In the genomic region with DNA sequence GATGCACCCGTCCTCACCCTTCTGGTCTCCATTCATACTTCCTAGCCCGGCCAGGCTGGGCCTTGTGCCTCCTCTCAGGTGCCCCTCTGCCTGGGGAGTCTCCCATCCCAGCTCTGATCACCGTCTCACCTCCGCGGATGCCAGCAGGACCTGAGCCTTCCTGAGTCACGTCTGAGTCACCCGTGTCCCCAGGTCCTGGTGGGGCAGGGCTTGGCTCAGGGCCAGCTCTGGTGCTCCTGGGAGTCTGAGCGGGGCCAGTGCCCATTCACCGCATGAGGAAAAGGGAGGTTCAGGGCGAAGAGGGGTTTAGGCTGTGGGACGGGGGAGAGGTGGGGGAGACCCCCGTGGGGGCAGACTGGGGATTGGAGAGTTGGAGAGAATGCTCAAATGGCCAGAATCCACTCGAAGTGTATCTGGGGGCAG, we compare ENCODE assay signal across 1 cellular context.
TF ChIP-seq lines count a peak whose summit lies in the region.

No MANE protein-coding gene starts in this region.

TF ChIP-seq in HEK293, 187 proteins besides CTCF, POLR2A, EP300 and RAD21 (continued from another document):
- TF ChIP-seq, protein P1, sequence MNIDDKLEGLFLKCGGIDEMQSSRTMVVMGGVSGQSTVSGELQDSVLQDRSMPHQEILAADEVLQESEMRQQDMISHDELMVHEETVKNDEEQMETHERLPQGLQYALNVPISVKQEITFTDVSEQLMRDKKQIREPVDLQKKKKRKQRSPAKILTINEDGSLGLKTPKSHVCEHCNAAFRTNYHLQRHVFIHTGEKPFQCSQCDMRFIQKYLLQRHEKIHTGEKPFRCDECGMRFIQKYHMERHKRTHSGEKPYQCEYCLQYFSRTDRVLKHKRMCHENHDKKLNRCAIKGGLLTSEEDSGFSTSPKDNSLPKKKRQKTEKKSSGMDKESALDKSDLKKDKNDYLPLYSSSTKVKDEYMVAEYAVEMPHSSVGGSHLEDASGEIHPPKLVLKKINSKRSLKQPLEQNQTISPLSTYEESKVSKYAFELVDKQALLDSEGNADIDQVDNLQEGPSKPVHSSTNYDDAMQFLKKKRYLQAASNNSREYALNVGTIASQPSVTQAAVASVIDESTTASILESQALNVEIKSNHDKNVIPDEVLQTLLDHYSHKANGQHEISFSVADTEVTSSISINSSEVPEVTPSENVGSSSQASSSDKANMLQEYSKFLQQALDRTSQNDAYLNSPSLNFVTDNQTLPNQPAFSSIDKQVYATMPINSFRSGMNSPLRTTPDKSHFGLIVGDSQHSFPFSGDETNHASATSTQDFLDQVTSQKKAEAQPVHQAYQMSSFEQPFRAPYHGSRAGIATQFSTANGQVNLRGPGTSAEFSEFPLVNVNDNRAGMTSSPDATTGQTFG (tag by site-specific recombination; IDR thresholded peaks at IDR 0.05; ENCODE audit: borderline replicate concordance): peak; percentile 23; the same call in 1 of the 2 replicates
- TF ChIP-seq ZNF292 (tag by site-specific recombination; IDR thresholded peaks at IDR 0.05; ENCODE audit: borderline replicate concordance, low read depth) (no peak), IKZF3 (tag by site-specific recombination; IDR thresholded peaks at IDR 0.05) (0 out of 2 replicates have a peak, but pooled peaks have one; percentile 7), ZSCAN30 (tag by site-specific recombination; IDR thresholded peaks at IDR 0.05) (no peak), ZNF184 (tag by site-specific recombination; IDR thresholded peaks at IDR 0.05) (peak; percentile 74; the same call in 1 of the 2 replicates), RBAK (tag by site-specific recombination; IDR thresholded peaks at IDR 0.05) (no peak), ZNF530 (tag by site-specific recombination; IDR thresholded peaks at IDR 0.05; ENCODE audit: low read depth) (no peak), TRIM28 (IDR thresholded peaks at IDR 0.05; ENCODE audit: borderline replicate concordance, low read length) (no peak), ZNF792 (tag by site-specific recombination; IDR thresholded peaks at IDR 0.05) (no peak), ZNF157 (tag by site-specific recombination; IDR thresholded peaks at IDR 0.05) (no peak), SP2 (tag by site-specific recombination; IDR thresholded peaks at IDR 0.05) (peak; percentile 17; the same call in 1 of the 2 replicates), BCL11A (tag by site-specific recombination; IDR thresholded peaks at IDR 0.05; ENCODE audit: low read depth) (0 out of 2 replicates have a peak, but pooled peaks have one; percentile 15), HOXA7 (CRISPR knock-in tag; IDR thresholded peaks at IDR 0.05; ENCODE audit: borderline replicate concordance) (no peak), WT1 (tag by site-specific recombination; IDR thresholded peaks at IDR 0.05) (peak; percentile 48), KLF1 (tag by site-specific recombination; IDR thresholded peaks at IDR 0.05) (peak; percentile 29; the same call in 1 of the 2 replicates), PRDM10 (tag by site-specific recombination; IDR thresholded peaks at IDR 0.05) (0 out of 2 replicates have a peak, but pooled peaks have one; percentile 24), SP7 (tag by site-specific recombination; IDR thresholded peaks at IDR 0.05) (peak; percentile 56), ZNF23 (tag by site-specific recombination; IDR thresholded peaks at IDR 0.05; ENCODE audit: borderline replicate concordance) (no peak), HOXC10 (CRISPR knock-in tag; IDR thresholded peaks at IDR 0.05) (no peak), ZBTB7A (tag by site-specific recombination; IDR thresholded peaks at IDR 0.05; ENCODE audit: low read depth) (peak; percentile 93), ZNF558 (tag by site-specific recombination; IDR thresholded peaks at IDR 0.05) (no peak), GLIS1 (tag by site-specific recombination; IDR thresholded peaks at IDR 0.05) (peak; percentile 66), ZFP69B (tag by site-specific recombination; IDR thresholded peaks at IDR 0.05) (no peak), SP3 (tag by site-specific recombination; IDR thresholded peaks at IDR 0.05) (peak; percentile 33; the same call in 1 of the 2 replicates)
- TF ChIP-seq, protein P2, sequence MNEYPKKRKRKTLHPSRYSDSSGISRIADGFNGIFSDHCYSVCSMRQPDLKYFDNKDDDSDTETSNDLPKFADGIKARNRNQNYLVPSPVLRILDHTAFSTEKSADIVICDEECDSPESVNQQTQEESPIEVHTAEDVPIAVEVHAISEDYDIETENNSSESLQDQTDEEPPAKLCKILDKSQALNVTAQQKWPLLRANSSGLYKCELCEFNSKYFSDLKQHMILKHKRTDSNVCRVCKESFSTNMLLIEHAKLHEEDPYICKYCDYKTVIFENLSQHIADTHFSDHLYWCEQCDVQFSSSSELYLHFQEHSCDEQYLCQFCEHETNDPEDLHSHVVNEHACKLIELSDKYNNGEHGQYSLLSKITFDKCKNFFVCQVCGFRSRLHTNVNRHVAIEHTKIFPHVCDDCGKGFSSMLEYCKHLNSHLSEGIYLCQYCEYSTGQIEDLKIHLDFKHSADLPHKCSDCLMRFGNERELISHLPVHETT (tag by site-specific recombination; IDR thresholded peaks at IDR 0.05): peak; percentile 68; the same call in 1 of the 2 replicates
- TF ChIP-seq, protein P3, sequence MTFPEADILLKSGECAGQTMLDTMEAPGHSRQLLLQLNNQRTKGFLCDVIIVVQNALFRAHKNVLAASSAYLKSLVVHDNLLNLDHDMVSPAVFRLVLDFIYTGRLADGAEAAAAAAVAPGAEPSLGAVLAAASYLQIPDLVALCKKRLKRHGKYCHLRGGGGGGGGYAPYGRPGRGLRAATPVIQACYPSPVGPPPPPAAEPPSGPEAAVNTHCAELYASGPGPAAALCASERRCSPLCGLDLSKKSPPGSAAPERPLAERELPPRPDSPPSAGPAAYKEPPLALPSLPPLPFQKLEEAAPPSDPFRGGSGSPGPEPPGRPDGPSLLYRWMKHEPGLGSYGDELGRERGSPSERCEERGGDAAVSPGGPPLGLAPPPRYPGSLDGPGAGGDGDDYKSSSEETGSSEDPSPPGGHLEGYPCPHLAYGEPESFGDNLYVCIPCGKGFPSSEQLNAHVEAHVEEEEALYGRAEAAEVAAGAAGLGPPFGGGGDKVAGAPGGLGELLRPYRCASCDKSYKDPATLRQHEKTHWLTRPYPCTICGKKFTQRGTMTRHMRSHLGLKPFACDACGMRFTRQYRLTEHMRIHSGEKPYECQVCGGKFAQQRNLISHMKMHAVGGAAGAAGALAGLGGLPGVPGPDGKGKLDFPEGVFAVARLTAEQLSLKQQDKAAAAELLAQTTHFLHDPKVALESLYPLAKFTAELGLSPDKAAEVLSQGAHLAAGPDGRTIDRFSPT (tag by site-specific recombination; IDR thresholded peaks at IDR 0.05): peak; percentile 95
- TF ChIP-seq, protein P4, sequence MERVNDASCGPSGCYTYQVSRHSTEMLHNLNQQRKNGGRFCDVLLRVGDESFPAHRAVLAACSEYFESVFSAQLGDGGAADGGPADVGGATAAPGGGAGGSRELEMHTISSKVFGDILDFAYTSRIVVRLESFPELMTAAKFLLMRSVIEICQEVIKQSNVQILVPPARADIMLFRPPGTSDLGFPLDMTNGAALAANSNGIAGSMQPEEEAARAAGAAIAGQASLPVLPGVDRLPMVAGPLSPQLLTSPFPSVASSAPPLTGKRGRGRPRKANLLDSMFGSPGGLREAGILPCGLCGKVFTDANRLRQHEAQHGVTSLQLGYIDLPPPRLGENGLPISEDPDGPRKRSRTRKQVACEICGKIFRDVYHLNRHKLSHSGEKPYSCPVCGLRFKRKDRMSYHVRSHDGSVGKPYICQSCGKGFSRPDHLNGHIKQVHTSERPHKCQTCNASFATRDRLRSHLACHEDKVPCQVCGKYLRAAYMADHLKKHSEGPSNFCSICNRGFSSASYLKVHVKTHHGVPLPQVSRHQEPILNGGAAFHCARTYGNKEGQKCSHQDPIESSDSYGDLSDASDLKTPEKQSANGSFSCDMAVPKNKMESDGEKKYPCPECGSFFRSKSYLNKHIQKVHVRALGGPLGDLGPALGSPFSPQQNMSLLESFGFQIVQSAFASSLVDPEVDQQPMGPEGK (tag by site-specific recombination; IDR thresholded peaks at IDR 0.05): peak; percentile 92
